ENCODE assay signal across 23 cellular contexts in the genomic region with DNA sequence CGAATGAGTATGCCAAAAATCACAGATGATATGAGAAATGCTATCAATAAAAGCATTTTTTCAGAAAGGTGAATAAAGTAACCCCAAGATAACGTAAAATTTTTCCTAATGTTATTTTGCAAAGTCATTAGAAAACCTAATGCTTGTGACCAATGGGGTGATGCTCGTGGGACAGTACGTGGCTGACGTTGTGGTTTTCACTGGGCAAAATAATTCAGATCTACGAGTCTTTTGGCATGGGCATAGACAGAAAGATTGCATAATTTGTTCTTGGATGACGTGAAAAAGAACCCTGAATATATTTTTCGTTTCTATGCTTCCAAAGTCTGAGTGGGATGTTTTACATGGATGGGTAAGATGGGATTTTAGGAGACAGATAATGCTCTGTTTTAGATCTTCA.
A peak's percentile ranks its signal among the peaks of the same experiment; 100 is the strongest.
DNase-seq lines count a peak whose midpoint lies in the region; ATAC-seq, FAIRE-seq and TF ChIP-seq lines count a peak whose summit lies in the region.
"Had no signal": no experiment of that assay in that cellular context is flagged by ENCODE, and none has a peak within 500 bp of the region (broad histone marks: within the 10 kb centered on the region; RNA-seq: fewer than 3 reads in every experiment).

No MANE protein-coding gene starts in this region.

- TF ChIP-seq CTCF in HepG2 (CRISPR knock-in tag; IDR thresholded peaks at IDR 0.05), result no peak
- TF ChIP-seq CTCF in right lobe of liver (IDR thresholded peaks at IDR 0.05), result no peak
- no peak for TF ChIP-seq CTCF in fibroblast of mammary gland (conservative IDR thresholded peaks at IDR 0.05; ENCODE audit: control insufficient read depth, insufficient read depth, low read depth, low read length)
- TF ChIP-seq CTCF in psoas muscle (IDR thresholded peaks at IDR 0.05), result no peak
- no peak for TF ChIP-seq CTCF in testis (IDR thresholded peaks at IDR 0.05)
- no peak for TF ChIP-seq CTCF in lower leg skin (IDR thresholded peaks at IDR 0.05)

- DNase-seq in HepG2 (ENCODE audit: low spot score), result no peak
- DNase-seq in right lobe of liver, result no peak
- DNase-seq in fibroblast of mammary gland (ENCODE audit: low read depth), result peak; percentile 70
- DNase-seq in psoas muscle, result no peak
- DNase-seq in testis, result no peak
- no peak for DNase-seq in lower leg skin (ENCODE audit: low spot score in 2 of 2)
- DNase-seq in activated T-helper 2 cell treated with anti-CD3 and anti-CD28 coated beads, Interferon-gamma antibody, Interleukin-2, Interleukin-4, amounts not matched to agents 10 μg/mL and 5 μg/mL and 100 μg/mL, durations not matched to agents 14 hours and 24 hours and 36 hours (ENCODE audit: low spot score), result no peak
- DNase-seq: Calu3; CD8-positive, alpha-beta memory T cell; DMS153; Karpas-422; MV-4-11; NCI-H1105 treated with DMSO at 0.1 percent for 48 hours; NCI-H1694; NCI-H2081 treated with DMSO at 0.1 percent for 48 hours; NCI-H2171 treated with DMSO at 0.1 percent for 48 hours; NCI-H526 treated with DMSO at 0.1 percent for 48 hours; OCI-M1; SHP77 treated with DMSO at 0.1 percent for 48 hours had no signal

- ATAC-seq in HepG2, result no peak
- ATAC-seq in right lobe of liver, result no peak
- peak in 1 of 4 donors; percentile 14 for ATAC-seq in psoas muscle
- no peak for ATAC-seq in GM21723 (IDR thresholded peaks at IDR 0.05; ENCODE audit: unreplicated experiment)

- CTCF ChIA-PET in HepG2 (lab: Yijun Ruan, JAX; ENCODE audit: low intra/inter-chr PET ratio, low total read pairs), result no interaction called here

- H3K36me3 ChIP-seq in HepG2 (replicated peaks in 1 of 2; ENCODE audit: control insufficient read depth in 1 of 2, insufficient read depth in 2 of 2, low read length in 2 of 2) (no peaks in the 10 kb centered on the region), right lobe of liver (no peaks in the 10 kb centered on the region), psoas muscle (ENCODE audit: insufficient read depth in 1 of 2, low read depth in 1 of 2) (peaks cover 0 to 8% of the 10 kb centered on the region in 2 donors), testis (ENCODE audit: low read depth, missing control alignments) (no peaks in the 10 kb centered on the region)

- WGBS in HepG2 (ENCODE audit: low lambda C conversion rate), result 9% methylated on average over 8 of the region's 8 CpGs
- WGBS in right lobe of liver (ENCODE audit: insufficient coverage, low coverage, low lambda C conversion rate, missing lambda C conversion rate), result 55% methylated on average over 8 of the region's 8 CpGs
- 54 to 75% (median 58%) methylated on average over 8 of the region's 8 CpGs for whole genome bisulfite sequencing in psoas muscle, 3 donors
- WGBS in testis, 2 donors, result 86 to 91% methylated on average over 8 of the region's 8 CpGs
- WGBS in lower leg skin, 2 donors, result 53 to 59% methylated on average over 8 of the region's 8 CpGs

- H3K4me1 Mint-ChIP-seq in activated T-helper 2 cell treated with anti-CD3 and anti-CD28 coated beads, Interferon-gamma antibody, Interleukin-2, Interleukin-4, amounts not matched to agents 10 μg/mL and 5 μg/mL and 100 μg/mL, durations not matched to agents 14 hours and 24 hours and 36 hours (ENCODE audit: low read depth), result peaks cover 2% of the 10 kb centered on the region
- H3K4me1 Mint-ChIP-seq: CD8-positive, alpha-beta memory T cell had no signal

- H3K4me2 ChIP-seq in HepG2 (ENCODE audit: low read depth, low read length), result no peak overlapping the region

- H3K9me3 ChIP-seq in HepG2 (ENCODE audit: low read length) (no peaks in the 10 kb centered on the region), right lobe of liver (no peaks in the 10 kb centered on the region), psoas muscle (no peaks in the 10 kb centered on the region), testis (no peaks in the 10 kb centered on the region)
- H3K9me3 ChIP-seq: HAP-1 had no signal

- no peaks in the 10 kb centered on the region for H4K20me1 ChIP-seq in HepG2 (ENCODE audit: insufficient read depth, low read length)

- H3K4me3 ChIP-seq in HepG2 (replicated peaks in 1 of 3; ENCODE audit: insufficient read depth in 1 of 3, low read depth in 2 of 3, low read length in 3 of 3) (no peak overlapping the region), right lobe of liver (no peak overlapping the region), fibroblast of mammary gland (ENCODE audit: control insufficient read depth, low read depth, low read length) (no peak overlapping the region), psoas muscle (no peak overlapping the region), testis (no peak overlapping the region), lower leg skin (ENCODE audit: low read depth, poor library complexity, severe bottlenecking) (no peak overlapping the region)
- H3K4me3 ChIP-seq: HAP-1 had no signal

- H3K27me3 ChIP-seq in HepG2 (ENCODE audit: control insufficient read depth in 1 of 2, insufficient read depth in 2 of 2, low read length in 2 of 2), result no peaks in the 10 kb centered on the region
- no peaks in the 10 kb centered on the region for H3K27me3 ChIP-seq in right lobe of liver
- H3K27me3 ChIP-seq in psoas muscle (ENCODE audit: insufficient read depth in 3 of 3, low read length in 2 of 3), result no peaks in the 10 kb centered on the region
- H3K27me3 ChIP-seq in testis, result no peaks in the 10 kb centered on the region

- H3K79me2 ChIP-seq in HepG2 (ENCODE audit: insufficient read depth, low read length), result no peaks in the 10 kb centered on the region

- TF ChIP-seq POLR2A in HepG2 (IDR thresholded peaks at IDR 0.05; ENCODE audit: insufficient read depth in 1 of 2, low read depth in 2 of 2, low read length in 2 of 2), result no peak
- no peak for TF ChIP-seq POLR2A in right lobe of liver (IDR thresholded peaks at IDR 0.05)
- no peak for TF ChIP-seq POLR2A in testis (IDR thresholded peaks at IDR 0.05)
- TF ChIP-seq POLR2A in lower leg skin (IDR thresholded peaks at IDR 0.05), result no peak

- TF ChIP-seq EP300 in HepG2 (IDR thresholded peaks at IDR 0.05; ENCODE audit: low read depth in 2 of 2, low read length in 2 of 2) (no peak), HepG2 (CRISPR knock-in tag; IDR thresholded peaks at IDR 0.05; ENCODE audit: borderline replicate concordance) (no peak)

- H3K4me3 Mint-ChIP-seq in activated T-helper 2 cell treated with anti-CD3 and anti-CD28 coated beads, Interferon-gamma antibody, Interleukin-2, Interleukin-4, amounts not matched to agents 10 μg/mL and 5 μg/mL and 100 μg/mL, durations not matched to agents 14 hours and 24 hours and 36 hours (ENCODE audit: low read depth), result no peak overlapping the region
- H3K4me3 Mint-ChIP-seq: CD8-positive, alpha-beta memory T cell had no signal

- H3K27ac Mint-ChIP-seq in activated T-helper 2 cell treated with anti-CD3 and anti-CD28 coated beads, Interferon-gamma antibody, Interleukin-2, Interleukin-4, amounts not matched to agents 10 μg/mL and 5 μg/mL and 100 μg/mL, durations not matched to agents 14 hours and 24 hours and 36 hours, result no peak overlapping the region
- H3K27ac Mint-ChIP-seq: CD8-positive, alpha-beta memory T cell had no signal

- no peak overlapping the region for H3K9ac ChIP-seq in HepG2 (ENCODE audit: insufficient read depth, low read depth, low read length)

- H3K27ac ChIP-seq in HepG2 (ENCODE audit: extremely low read length, insufficient read depth, low read length) (no peak overlapping the region), right lobe of liver (no peak overlapping the region), psoas muscle (peak overlapping the region; percentile 67), testis (no peak overlapping the region)
- H3K27ac ChIP-seq: C4-2B had no signal

- H3K36me3 Mint-ChIP-seq in activated T-helper 2 cell treated with anti-CD3 and anti-CD28 coated beads, Interferon-gamma antibody, Interleukin-2, Interleukin-4, amounts not matched to agents 10 μg/mL and 5 μg/mL and 100 μg/mL, durations not matched to agents 14 hours and 24 hours and 36 hours (ENCODE audit: low read depth), result no peaks in the 10 kb centered on the region
- H3K36me3 Mint-ChIP-seq: CD8-positive, alpha-beta memory T cell had no signal

- no peak for TF ChIP-seq RAD21 in HepG2 (CRISPR knock-in tag; IDR thresholded peaks at IDR 0.05)

- BruUV-seq in HepG2 (replicated peaks; lab: Mats Ljungman, UMichigan), result no TSS peak

- H3K27me3 Mint-ChIP-seq in activated T-helper 2 cell treated with anti-CD3 and anti-CD28 coated beads, Interferon-gamma antibody, Interleukin-2, Interleukin-4, amounts not matched to agents 10 μg/mL and 5 μg/mL and 100 μg/mL, durations not matched to agents 14 hours and 24 hours and 36 hours (ENCODE audit: low read depth), result no peaks in the 10 kb centered on the region
- H3K27me3 Mint-ChIP-seq: CD8-positive, alpha-beta memory T cell had no signal

- H2AFZ ChIP-seq in HepG2 (ENCODE audit: low read length), result no peak overlapping the region

- FAIRE-seq in HepG2 (lab: Jason Lieb, UNC), result no peak
- FAIRE-seq: GM12891 had no signal

- H3K4me1 ChIP-seq in HepG2 (ENCODE audit: insufficient read depth, low read length) (no peaks in the 10 kb centered on the region), right lobe of liver (peaks cover 0 to 9% (median 0%) of the 10 kb centered on the region in 4 donors), psoas muscle (peaks cover 48% of the 10 kb centered on the region), testis (no peaks in the 10 kb centered on the region)

- H3K9me3 Mint-ChIP-seq in activated T-helper 2 cell treated with anti-CD3 and anti-CD28 coated beads, Interferon-gamma antibody, Interleukin-2, Interleukin-4, amounts not matched to agents 10 μg/mL and 5 μg/mL and 100 μg/mL, durations not matched to agents 14 hours and 24 hours and 36 hours, result no peaks in the 10 kb centered on the region

- POLR2A ChIA-PET in HepG2 (lab: Yijun Ruan, JAX), result no interaction called here

- in situ Hi-C loops in HepG2 (cut with HindIII; ENCODE audit: extremely low pct_ligation_motif_present, low pct_unique_long_range_greater_than_20kb), result no loop called here

- intact Hi-C loops in HepG2 (cut with micrococcal nuclease; ENCODE audit: unreplicated experiment) (no loop called here), right lobe of liver (cut with DNase I) (no loop called here), psoas muscle (cut with DNase I) (no loop called here), testis (cut with DNase I; ENCODE audit: low total_unique reads) (no loop called here), lower leg skin (cut with DNase I; ENCODE audit: low total_unique reads) (no loop called here)
- intact Hi-C loops in activated T-helper 2 cell treated with anti-CD3 and anti-CD28 coated beads, Interferon-gamma antibody, Interleukin-2, Interleukin-4, amounts not matched to agents 10 μg/mL and 5 μg/mL and 100 μg/mL, durations not matched to agents 14 hours and 24 hours and 36 hours (cut with micrococcal nuclease), result no loop called here

TF ChIP-seq in HepG2, 621 proteins besides CTCF, POLR2A, EP300 and RAD21 (continues in another document):
- TF ChIP-seq SATB2 (CRISPR knock-in tag; IDR thresholded peaks at IDR 0.05) (no peak), ATRX (CRISPR knock-in tag; IDR thresholded peaks at IDR 0.05; ENCODE audit: borderline replicate concordance) (no peak), CREB1 (IDR thresholded peaks at IDR 0.05) (peak; percentile 23; the same call in 1 of the 2 replicates), CREB1 (CRISPR knock-in tag; IDR thresholded peaks at IDR 0.05) (no peak)
